8 cellular contexts compared by ENCODE assay signal in genomic region chr9:98410185-98410697, GRCh38.
A peak's percentile ranks its signal among the peaks of the same experiment; 100 is the strongest.
DNase-seq lines count a peak whose midpoint lies in the region; ATAC-seq, FAIRE-seq and TF ChIP-seq lines count a peak whose summit lies in the region.

No MANE protein-coding gene starts in this region.

- TF ChIP-seq CTCF in AG04449 (IDR thresholded peaks at IDR 0.05; ENCODE audit: insufficient read depth, low read length, missing control alignments) (peak; percentile 60), bronchial epithelial cell (IDR thresholded peaks at IDR 0.05; ENCODE audit: insufficient read depth, low read length, severe bottlenecking) (peak; percentile 22)

- CTCF ChIA-PET in AG04449 (lab: Yijun Ruan, JAX) = interaction anchor here (0.7 to 5.6 kb wide), 10 partner anchors 11 to 365 kb away, joined by 3 to 27 read pairs (median 4); no protein-coding TSS in a partner anchor

- H3K4me3 ChIP-seq in AG04449 (ENCODE audit: low read depth, low read length) (no peak overlapping the region), bronchial epithelial cell (ENCODE audit: low read depth, low read length) (no peak overlapping the region)

- peaks cover 2% of the 10 kb centered on the region for H3K27me3 ChIP-seq in bronchial epithelial cell (ENCODE audit: control insufficient read depth, insufficient read depth, low read length)

- no peaks in the 10 kb centered on the region for H3K36me3 ChIP-seq in bronchial epithelial cell (ENCODE audit: control insufficient read depth, insufficient read depth, low read length)

- FAIRE-seq in bronchial epithelial cell (lab: Jason Lieb, UNC) = no peak

- no peak for ATAC-seq in HG02884 (IDR thresholded peaks at IDR 0.05; ENCODE audit: unreplicated experiment)

- peak; percentile 52 for DNase-seq in AG04449 (ENCODE audit: low read depth, low spot score)
- peak; percentile 28 for DNase-seq in LHCN-M2 (ENCODE audit: low read depth)
- peak; percentile 47 for DNase-seq in bronchial epithelial cell (ENCODE audit: low read depth)
- peak; percentile 91 for DNase-seq in left kidney (ENCODE audit: low read depth, low spot score)
- no peak for DNase-seq in NCI-H1048 (lab: John Stamatoyannopoulos, UW)
- DNase-seq in SW 1271 (lab: John Stamatoyannopoulos, UW) = no peak
- no peak for DNase-seq in NCI-H2029 treated with DMSO at 0.1 percent for 48 hours (lab: John Stamatoyannopoulos, UW)

- POLR2A ChIA-PET in AG04449 (lab: Yijun Ruan, JAX) = interaction anchor here (0.7 kb wide), 1 partner anchor 288 kb away, joined by 7 read pairs; no protein-coding TSS in a partner anchor

Comparison
In these comparisons a context has a peak if more than half of its experiments do, and no peak if none do; other contexts are left out.
1. DNase-seq: peak in AG04449 (single experiment), LHCN-M2 (single experiment), bronchial epithelial cell (single experiment) and left kidney (single experiment); none in NCI-H1048 (single experiment), SW 1271 (0 of 2) and NCI-H2029 treated with DMSO at 0.1 percent for 48 hours (single experiment).